ENCODE assay signal across 13 cellular contexts in the genomic region with DNA sequence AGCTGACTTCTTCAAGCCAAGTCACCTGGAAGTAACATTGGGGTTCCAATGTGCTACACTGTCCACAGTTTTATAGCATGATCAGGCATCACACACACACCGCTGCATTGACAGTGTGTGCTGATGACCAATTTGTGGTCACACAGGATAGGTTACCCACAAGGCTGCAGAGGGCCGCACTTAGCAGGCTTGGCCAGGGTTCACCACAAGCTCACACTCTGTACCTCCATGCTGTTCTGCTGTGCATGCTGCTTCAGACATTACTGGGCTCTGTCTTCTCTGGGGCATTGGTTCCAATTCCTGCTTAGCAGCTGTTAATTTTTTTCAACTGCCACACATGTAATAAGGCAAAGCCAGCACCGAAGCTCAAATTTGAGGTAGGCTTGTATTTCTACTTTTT. TPM values are rescaled to one million over a fixed set of nuclear protein-coding genes. Genes with fewer than 3 reads are reported as not detected.
DNase-seq lines count a peak whose midpoint lies in the region; ATAC-seq, FAIRE-seq and TF ChIP-seq lines count a peak whose summit lies in the region.
"Had no signal": no experiment of that assay in that cellular context is flagged by ENCODE, and none has a peak within 500 bp of the region (broad histone marks: within the 10 kb centered on the region; RNA-seq: fewer than 3 reads in every experiment).

No MANE protein-coding gene starts in this region.

- TF ChIP-seq EP300 in K562 (IDR thresholded peaks at IDR 0.05; ENCODE audit: low read length), result no peak

- POLR2A ChIA-PET in K562 (lab: Yijun Ruan, JAX), result interaction anchor here (0.6 to 3.4 kb wide), 5 partner anchors 12 to 338 kb away, joined by 3 to 17 read pairs (median 3); partner anchors contain the start of gene NRIP3

- no peak overlapping the region for H3K4me3 ChIP-seq in SJCRH30
- H3K4me3 ChIP-seq in K562, result no peak overlapping the region
- H3K4me3 ChIP-seq in effector memory CD4-positive, alpha-beta T cell (ENCODE audit: insufficient read depth, low read depth, low read length, poor library complexity, severe bottlenecking), result no peak overlapping the region
- H3K4me3 ChIP-seq: GM23248 had no signal

- in situ Hi-C loops in G401 (cut with HindIII; ENCODE audit: low sequenced_read_pairs) (no loop called here), K562 (cut with MboI) (loop anchor here (10.0 kb wide), 1 partner anchor 120 kb away; no protein-coding TSS in a partner anchor)

- H3K27ac ChIP-seq in SJCRH30 (no peak overlapping the region), K562 (ENCODE audit: extremely low read depth, low read depth, low read length) (no peak overlapping the region)
- no peak overlapping the region for H3K27ac ChIP-seq in effector memory CD4-positive, alpha-beta T cell (ENCODE audit: insufficient read depth, low read length, poor library complexity, severe bottlenecking)
- H3K27ac ChIP-seq: GM23248, HL-60 had no signal

- no peaks in the 10 kb centered on the region for H3K36me3 ChIP-seq in SJCRH30
- H3K36me3 ChIP-seq in K562 (ENCODE audit: control insufficient read depth, insufficient read depth, low read length), result no peaks in the 10 kb centered on the region
- H3K36me3 ChIP-seq in effector memory CD4-positive, alpha-beta T cell (ENCODE audit: control insufficient read depth, insufficient read depth, low read length), result no peaks in the 10 kb centered on the region

- FAIRE-seq in K562 (lab: Jason Lieb, UNC), result no peak
- FAIRE-seq: H54 had no signal

- H3K9me3 Mint-ChIP-seq in type B pancreatic cell, result no peaks in the 10 kb centered on the region
- H3K9me3 Mint-ChIP-seq: CD4-positive, alpha-beta T cell had no signal

- CTCF ChIA-PET in K562 (lab: Yijun Ruan, JAX; ENCODE audit: low intra/inter-chr PET ratio), result interaction anchor here (1.2 to 1.9 kb wide), 3 partner anchors 107 to 492 kb away, joined by 5 to 10 read pairs (median 6); no protein-coding TSS in a partner anchor

- no peak for TF ChIP-seq CTCF in K562 (IDR thresholded peaks at IDR 0.05 in 2 of 3, conservative IDR thresholded peaks at IDR 0.05 in 1 of 3; ENCODE audit: insufficient read depth in 2 of 3, low read depth in 1 of 3, low read length in 3 of 3)
- no peak for TF ChIP-seq CTCF in type B pancreatic cell (conservative IDR thresholded peaks at IDR 0.05)

- no peaks in the 10 kb centered on the region for H3K4me1 Mint-ChIP-seq in type B pancreatic cell (ENCODE audit: unreplicated experiment)
- H3K4me1 Mint-ChIP-seq: B cell had no signal

- H3K27me3 Mint-ChIP-seq in type B pancreatic cell, result peaks cover 14% of the 10 kb centered on the region

- no peak overlapping the region for H2AFZ ChIP-seq in K562 (ENCODE audit: low read depth, low read length)
- H2AFZ ChIP-seq: GM23248 had no signal

- no peaks in the 10 kb centered on the region for H3K9me1 ChIP-seq in K562 (ENCODE audit: control insufficient read depth, insufficient read depth, low read length)

- no peak for TF ChIP-seq RAD21 in K562 (CRISPR knock-in tag; conservative IDR thresholded peaks at IDR 0.05 in 1 of 2, IDR thresholded peaks at IDR 0.05 in 1 of 2)

- no peak overlapping the region for H3K4me3 Mint-ChIP-seq in type B pancreatic cell
- H3K4me3 Mint-ChIP-seq: B cell; CD4-positive, alpha-beta T cell had no signal

- H3K9me3 ChIP-seq in SJCRH30 (replicated peaks) (no peaks in the 10 kb centered on the region; the same call in 1 of the 2 replicates), K562 (replicated peaks; ENCODE audit: control insufficient read depth, insufficient read depth, low read depth, low read length) (peaks cover 4% of the 10 kb centered on the region; the same call in 1 of the 2 replicates)
- H3K9me3 ChIP-seq in effector memory CD4-positive, alpha-beta T cell (ENCODE audit: control insufficient read depth, low read length), result no peaks in the 10 kb centered on the region

- peak; percentile 31; the same call in 2 of the 3 replicates for ATAC-seq in K562

- no peaks in the 10 kb centered on the region for H3K79me2 ChIP-seq in K562 (ENCODE audit: control insufficient read depth, insufficient read depth, low read length)

- intact Hi-C loops in K562 (cut with micrococcal nuclease), result loop anchor here (2.0 to 5.0 kb wide), 2 partner anchors 47 to 122 kb away; no protein-coding TSS in a partner anchor

- no peaks in the 10 kb centered on the region for H3K27me3 ChIP-seq in SJCRH30
- H3K27me3 ChIP-seq in K562 (ENCODE audit: control insufficient read depth in 2 of 2, insufficient read depth in 2 of 2, low read length in 2 of 2), result peaks cover 0 to 18% of the 10 kb centered on the region in 2 experiments; a peak in 2 of 5 replicates
- no peaks in the 10 kb centered on the region for H3K27me3 ChIP-seq in effector memory CD4-positive, alpha-beta T cell (replicated peaks; ENCODE audit: control insufficient read depth, insufficient read depth, low read length, poor library complexity, severe bottlenecking)

- no peak overlapping the region for H3K4me2 ChIP-seq in K562 (ENCODE audit: insufficient read depth, low read length)

- no peaks in the 10 kb centered on the region for H4K20me1 ChIP-seq in K562 (replicated peaks; ENCODE audit: control insufficient read depth, insufficient read depth, low read length)

- peaks cover 16% of the 10 kb centered on the region for H3K4me1 ChIP-seq in SJCRH30
- H3K4me1 ChIP-seq in K562 (replicated peaks in 1 of 2; ENCODE audit: control insufficient read depth in 2 of 2, insufficient read depth in 2 of 2, low read length in 2 of 2), result no peaks in the 10 kb centered on the region; a peak in 2 of 5 replicates
- peaks cover 9% of the 10 kb centered on the region for H3K4me1 ChIP-seq in effector memory CD4-positive, alpha-beta T cell (ENCODE audit: control insufficient read depth, insufficient read depth, low read length, poor library complexity, severe bottlenecking)

- no peak for TF ChIP-seq POLR2A in K562 (conservative IDR thresholded peaks at IDR 0.05)

- no peak overlapping the region for H3K27ac Mint-ChIP-seq in type B pancreatic cell
- H3K27ac Mint-ChIP-seq: B cell; CD4-positive, alpha-beta T cell had no signal

- peak; percentile 43 for DNase-seq in G401 (ENCODE audit: low spot score)
- DNase-seq in SJCRH30, result peak; percentile 12 to 52
- no peak for DNase-seq in K562 (ENCODE audit: extremely low read depth in 1 of 4, low spot score in 3 of 4)
- DNase-seq in myocyte (ENCODE audit: low read depth), result peak; percentile 79
- no peak for DNase-seq in type B pancreatic cell (ENCODE audit: extremely low spot score, unreplicated experiment)
- DNase-seq in NCI-H345 (lab: John Stamatoyannopoulos, UW), result no peak
- no peak for DNase-seq in NCI-H2227 (lab: John Stamatoyannopoulos, UW; ENCODE audit: unreplicated experiment)
- DNase-seq in effector memory CD4-positive, alpha-beta T cell, result no peak

- H3K36me3 Mint-ChIP-seq in type B pancreatic cell, result no peaks in the 10 kb centered on the region

- no peak overlapping the region for H3K9ac ChIP-seq in K562 (ENCODE audit: insufficient read depth in 1 of 2, low read depth in 2 of 2, low read length in 2 of 2)
- H3K9ac ChIP-seq: GM23248 had no signal

- WGBS in K562 (ENCODE audit: insufficient coverage, low coverage, missing lambda C conversion rate), result 43% methylated on average over 3 of the region's 3 CpGs

- no TSS peak for BruUV-seq in K562 (replicated peaks; lab: Mats Ljungman, UMichigan)

RNA-seq across cellular contexts. Expression of gene NRIP3, which starts 11.0 kb away (rescaled TPM):
- 1.1 and 2.5 TPM in 2 replicates for total RNA-seq in G401 (2014; rRNA removed; shearing (Covaris generic))
- total RNA-seq in SJCRH30 (2014; rRNA removed; shearing (Covaris generic)), result 10.1 and 13.2 TPM in 2 replicates
- 16.4 and 21.2 TPM in 2 replicates for total RNA-seq in K562 (2011; cell fraction: chromatin; rRNA removed; ENCODE audit: low replicate concordance)
- 12.2 and 12.6 TPM in 2 replicates for total RNA-seq in K562 (2011; cell fraction: nucleolus; rRNA removed)
- total RNA-seq in K562 (2011; cell fraction: nucleoplasm; rRNA removed), result 15.0 and 21.2 TPM in 2 replicates
- total RNA-seq in K562 (2014; rRNA removed) (10.9 and 11.4 TPM in 2 replicates), K562 (2014; rRNA removed; fragmentation: Illumina TruSeq; extraction: Trizol) (16.6 and 18.9 TPM in 2 replicates), K562 (2015; rRNA removed; fragmentation: Illumina TruSeq; extraction: Trizol) (12.9 and 13.8 TPM in 2 replicates), K562 (2021) (14.4 and 15.3 TPM in 2 replicates), myocyte (7.0 and 13.5 TPM in 2 replicates), type B pancreatic cell (ENCODE audit: low replicate concordance) (0.92 and 1.1 TPM in 2 replicates)
- polyA plus RNA-seq in K562 (2011; rRNA removed) (12.0 and 18.7 TPM in 2 replicates), K562 (2014; fragmentation: Illumina TruSeq; extraction: Trizol) (11.6 and 12.6 TPM in 2 replicates), K562 (2014; fragmentation: Nextera tagmentation; extraction: Ambion mirVana) (1 to 10 TPM; 4.4 to 6.4 TPM), K562 (2014; rRNA removed) (7.4 and 8.5 TPM in 2 replicates)
- 9.9 and 10.9 TPM in 2 replicates for polyA plus RNA-seq in K562 (2011; cell fraction: cytosol; rRNA removed)
- polyA plus RNA-seq in K562 (2011; cell fraction: nucleus; rRNA removed), result 11.9 and 13.7 TPM in 2 replicates
- 7.2 and 9.1 TPM in 2 replicates for polyA plus RNA-seq in K562 (2012)
- 22.0 and 27.3 TPM in 2 replicates for polyA minus RNA-seq in K562 (2011; rRNA and poly(A)+ RNA removed)
- polyA minus RNA-seq in K562 (2011; cell fraction: cytosol; rRNA and poly(A)+ RNA removed), result 9.7 and 16.0 TPM in 2 replicates
- polyA minus RNA-seq in K562 (2011; cell fraction: nucleus; rRNA and poly(A)+ RNA removed), result 5.4 and 6.0 TPM in 2 replicates
- polyA plus RNA-seq in myocyte (2012), result 3.8 TPM

RNA-seq across cellular contexts. Expression of gene TMEM9B, which starts 50.6 kb away (rescaled TPM):
- 23.6 and 30.2 TPM in 2 replicates for total RNA-seq in G401 (2014; rRNA removed; shearing (Covaris generic))
- 32.3 and 35.9 TPM in 2 replicates for total RNA-seq in SJCRH30 (2014; rRNA removed; shearing (Covaris generic))
- 13.2 and 21.8 TPM in 2 replicates for total RNA-seq in K562 (2011; cell fraction: chromatin; rRNA removed; ENCODE audit: low replicate concordance)
- 13.7 and 14.1 TPM in 2 replicates for total RNA-seq in K562 (2011; cell fraction: nucleolus; rRNA removed)
- 20.6 and 29.5 TPM in 2 replicates for total RNA-seq in K562 (2011; cell fraction: nucleoplasm; rRNA removed)
- 9.8 and 14.7 TPM in 2 replicates for total RNA-seq in K562 (2014; rRNA removed)
- 17.8 and 19.9 TPM in 2 replicates for total RNA-seq in K562 (2014; rRNA removed; fragmentation: Illumina TruSeq; extraction: Trizol)
- total RNA-seq in K562 (2015; rRNA removed; fragmentation: Illumina TruSeq; extraction: Trizol), result 15.8 and 19.4 TPM in 2 replicates
- 14.0 TPM in 2 replicates for total RNA-seq in K562 (2021)
- polyA plus RNA-seq in K562 (2011; rRNA removed), result 12.8 and 20.0 TPM in 2 replicates
- polyA plus RNA-seq in K562 (2011; cell fraction: cytosol; rRNA removed), result 7.1 and 10.5 TPM in 2 replicates
- polyA plus RNA-seq in K562 (2011; cell fraction: nucleus; rRNA removed), result 5.1 and 5.3 TPM in 2 replicates
- 15.9 and 22.1 TPM in 2 replicates for polyA plus RNA-seq in K562 (2012)
- 12.5 and 16.0 TPM in 2 replicates for polyA plus RNA-seq in K562 (2014; fragmentation: Illumina TruSeq; extraction: Trizol)
- polyA plus RNA-seq in K562 (2014; fragmentation: Nextera tagmentation; extraction: Ambion mirVana), result 1 to 10 TPM; 7.7 to 9.6 TPM
- 11.9 and 16.6 TPM in 2 replicates for polyA plus RNA-seq in K562 (2014; rRNA removed)
- 12.4 and 14.1 TPM in 2 replicates for polyA minus RNA-seq in K562 (2011; rRNA and poly(A)+ RNA removed)
- polyA minus RNA-seq in K562 (2011; cell fraction: cytosol; rRNA and poly(A)+ RNA removed), result 3.0 and 4.0 TPM in 2 replicates
- polyA minus RNA-seq in K562 (2011; cell fraction: nucleus; rRNA and poly(A)+ RNA removed), result 5.8 and 6.3 TPM in 2 replicates
- 62.2 and 71.9 TPM in 2 replicates for total RNA-seq in myocyte
- polyA plus RNA-seq in myocyte (2012), result 74.5 TPM
- 26.1 and 45.5 TPM in 2 replicates for total RNA-seq in type B pancreatic cell (ENCODE audit: low replicate concordance)

Comparison
In these comparisons a context has a peak if more than half of its experiments do, and no peak if none do; other contexts are left out.
1. DNase-seq: peak in G401 (single experiment), SJCRH30 (2 of 2) and myocyte (single experiment); none in K562 (0 of 4), type B pancreatic cell (single experiment), NCI-H345 (single experiment), NCI-H2227 (single experiment) and effector memory CD4-positive, alpha-beta T cell (0 of 3).